Comparison of ENCODE assay signal across 1 cellular context in the genomic region with DNA sequence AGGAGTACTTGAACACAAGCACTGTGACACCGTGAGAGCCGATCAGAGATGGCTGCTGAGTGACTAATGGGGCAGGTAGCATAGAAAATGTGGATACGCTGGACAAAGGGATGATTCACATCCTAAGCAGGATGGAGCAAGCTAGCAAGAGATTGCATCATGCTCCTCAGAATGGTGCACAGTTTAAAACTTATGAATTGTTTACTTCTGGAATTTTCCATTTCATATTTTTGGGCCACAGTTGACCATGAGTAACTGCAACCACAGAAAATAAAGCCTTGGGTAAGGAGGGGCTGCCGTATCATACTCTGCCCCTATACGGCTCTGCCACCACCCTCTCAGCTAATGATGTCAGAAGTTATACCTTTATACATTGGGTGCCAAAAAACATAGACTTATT.
TF ChIP-seq lines count a peak whose summit lies in the region.

No MANE protein-coding gene starts in this region.

TF ChIP-seq in K562, 482 proteins besides CTCF, POLR2A, EP300 and RAD21 (continued from another document and continues in another):
- TF ChIP-seq, protein P1, sequence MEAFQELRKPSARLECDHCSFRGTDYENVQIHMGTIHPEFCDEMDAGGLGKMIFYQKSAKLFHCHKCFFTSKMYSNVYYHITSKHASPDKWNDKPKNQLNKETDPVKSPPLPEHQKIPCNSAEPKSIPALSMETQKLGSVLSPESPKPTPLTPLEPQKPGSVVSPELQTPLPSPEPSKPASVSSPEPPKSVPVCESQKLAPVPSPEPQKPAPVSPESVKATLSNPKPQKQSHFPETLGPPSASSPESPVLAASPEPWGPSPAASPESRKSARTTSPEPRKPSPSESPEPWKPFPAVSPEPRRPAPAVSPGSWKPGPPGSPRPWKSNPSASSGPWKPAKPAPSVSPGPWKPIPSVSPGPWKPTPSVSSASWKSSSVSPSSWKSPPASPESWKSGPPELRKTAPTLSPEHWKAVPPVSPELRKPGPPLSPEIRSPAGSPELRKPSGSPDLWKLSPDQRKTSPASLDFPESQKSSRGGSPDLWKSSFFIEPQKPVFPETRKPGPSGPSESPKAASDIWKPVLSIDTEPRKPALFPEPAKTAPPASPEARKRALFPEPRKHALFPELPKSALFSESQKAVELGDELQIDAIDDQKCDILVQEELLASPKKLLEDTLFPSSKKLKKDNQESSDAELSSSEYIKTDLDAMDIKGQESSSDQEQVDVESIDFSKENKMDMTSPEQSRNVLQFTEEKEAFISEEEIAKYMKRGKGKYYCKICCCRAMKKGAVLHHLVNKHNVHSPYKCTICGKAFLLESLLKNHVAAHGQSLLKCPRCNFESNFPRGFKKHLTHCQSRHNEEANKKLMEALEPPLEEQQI (IDR thresholded peaks at IDR 0.05) = 0 out of 2 replicates have a peak, but pooled peaks have one; percentile 32
- TF ChIP-seq BDP1 (IDR thresholded peaks at IDR 0.05; ENCODE audit: insufficient read depth, insufficient read length) (no peak), NFRKB (IDR thresholded peaks at IDR 0.05; ENCODE audit: low read depth) (0 out of 2 replicates have a peak, but pooled peaks have one; percentile 31), ZNF408 (CRISPR knock-in tag; IDR thresholded peaks at IDR 0.05; ENCODE audit: low read depth) (no peak), TEAD4 (IDR thresholded peaks at IDR 0.05; ENCODE audit: low read length) (no peak), TEAD4 (CRISPR knock-in tag; IDR thresholded peaks at IDR 0.05; ENCODE audit: borderline replicate concordance) (no peak), SPI1 (IDR thresholded peaks at IDR 0.05; ENCODE audit: borderline replicate concordance, low read depth, low read length) (no peak), ZNF511 (CRISPR knock-in tag; IDR thresholded peaks at IDR 0.05) (no peak), ZFP1 (CRISPR knock-in tag; IDR thresholded peaks at IDR 0.05) (no peak), NR4A1 (CRISPR knock-in tag; IDR thresholded peaks at IDR 0.05) (no peak), NR4A1 (tag; IDR thresholded peaks at IDR 0.05) (0 out of 2 replicates have a peak, but pooled peaks have one; percentile 36), ZNF217 (CRISPR knock-in tag; IDR thresholded peaks at IDR 0.05) (no peak), FOSL1 (tag; conservative IDR thresholded peaks at IDR 0.05) (peak; percentile 87), ZNF174 (CRISPR knock-in tag; IDR thresholded peaks at IDR 0.05) (no peak), FOXP1 (CRISPR knock-in tag; IDR thresholded peaks at IDR 0.05) (no peak), MAZ (CRISPR knock-in tag; conservative IDR thresholded peaks at IDR 0.05 in 1 of 2, IDR thresholded peaks at IDR 0.05 in 1 of 2) (no peak), SMAD4 (CRISPR knock-in tag; conservative IDR thresholded peaks at IDR 0.05) (peak; percentile 46; the same call in 1 of the 2 replicates), IRF1 (CRISPR knock-in tag; IDR thresholded peaks at IDR 0.05; ENCODE audit: borderline replicate concordance) (no peak), ZNF311 (CRISPR knock-in tag; IDR thresholded peaks at IDR 0.05) (0 out of 2 replicates have a peak, but pooled peaks have one; percentile 14), DIDO1 (tag; IDR thresholded peaks at IDR 0.05; ENCODE audit: low read depth) (no peak), ZNF79 (CRISPR knock-in tag; IDR thresholded peaks at IDR 0.05; ENCODE audit: low read depth) (no peak), MEIS2 (IDR thresholded peaks at IDR 0.05; ENCODE audit: partially characterized antibody) (peak; percentile 48), STAT5B (CRISPR knock-in tag; IDR thresholded peaks at IDR 0.05) (no peak), MTF1 (CRISPR knock-in tag; IDR thresholded peaks at IDR 0.05; ENCODE audit: borderline replicate concordance) (no peak), ZEB2 (IDR thresholded peaks at IDR 0.05) (peak; percentile 40; the same call in 1 of the 2 replicates), NR2C1 (IDR thresholded peaks at IDR 0.05) (no peak), NR2C1 (tag; IDR thresholded peaks at IDR 0.05) (peak; percentile 49; the same call in 1 of the 2 replicates), FUS (optimal IDR thresholded peaks at IDR 0.05; ENCODE audit: low read depth, low read length) (no peak), ZFP91 (CRISPR knock-in tag; IDR thresholded peaks at IDR 0.05) (no peak), BHLHE40 (IDR thresholded peaks at IDR 0.05; ENCODE audit: low read length) (no peak), CHD7 (IDR thresholded peaks at IDR 0.05; ENCODE audit: low read depth, low read length) (no peak), ZSCAN32 (CRISPR knock-in tag; IDR thresholded peaks at IDR 0.05) (peak; percentile 80), CEBPG (CRISPR knock-in tag; IDR thresholded peaks at IDR 0.05) (peak; percentile 97), CEBPG (tag; conservative IDR thresholded peaks at IDR 0.05 in 1 of 2, IDR thresholded peaks at IDR 0.05 in 1 of 2) (peak; percentile 84 to 99), ZNF23 (CRISPR knock-in tag; IDR thresholded peaks at IDR 0.05) (no peak), CBX3 (IDR thresholded peaks at IDR 0.05; ENCODE audit: borderline replicate concordance in 1 of 2, low read length in 2 of 2) (0 out of 3 replicates have a peak, but pooled peaks of 1 of the 2 experiments have one; percentile 36), CREM (IDR thresholded peaks at IDR 0.05; ENCODE audit: low read depth) (no peak)
- TF ChIP-seq, protein P2, sequence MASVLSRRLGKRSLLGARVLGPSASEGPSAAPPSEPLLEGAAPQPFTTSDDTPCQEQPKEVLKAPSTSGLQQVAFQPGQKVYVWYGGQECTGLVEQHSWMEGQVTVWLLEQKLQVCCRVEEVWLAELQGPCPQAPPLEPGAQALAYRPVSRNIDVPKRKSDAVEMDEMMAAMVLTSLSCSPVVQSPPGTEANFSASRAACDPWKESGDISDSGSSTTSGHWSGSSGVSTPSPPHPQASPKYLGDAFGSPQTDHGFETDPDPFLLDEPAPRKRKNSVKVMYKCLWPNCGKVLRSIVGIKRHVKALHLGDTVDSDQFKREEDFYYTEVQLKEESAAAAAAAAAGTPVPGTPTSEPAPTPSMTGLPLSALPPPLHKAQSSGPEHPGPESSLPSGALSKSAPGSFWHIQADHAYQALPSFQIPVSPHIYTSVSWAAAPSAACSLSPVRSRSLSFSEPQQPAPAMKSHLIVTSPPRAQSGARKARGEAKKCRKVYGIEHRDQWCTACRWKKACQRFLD (CRISPR knock-in tag; IDR thresholded peaks at IDR 0.05) = no peak
- TF ChIP-seq, protein P3, sequence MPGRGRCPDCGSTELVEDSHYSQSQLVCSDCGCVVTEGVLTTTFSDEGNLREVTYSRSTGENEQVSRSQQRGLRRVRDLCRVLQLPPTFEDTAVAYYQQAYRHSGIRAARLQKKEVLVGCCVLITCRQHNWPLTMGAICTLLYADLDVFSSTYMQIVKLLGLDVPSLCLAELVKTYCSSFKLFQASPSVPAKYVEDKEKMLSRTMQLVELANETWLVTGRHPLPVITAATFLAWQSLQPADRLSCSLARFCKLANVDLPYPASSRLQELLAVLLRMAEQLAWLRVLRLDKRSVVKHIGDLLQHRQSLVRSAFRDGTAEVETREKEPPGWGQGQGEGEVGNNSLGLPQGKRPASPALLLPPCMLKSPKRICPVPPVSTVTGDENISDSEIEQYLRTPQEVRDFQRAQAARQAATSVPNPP (IDR thresholded peaks at IDR 0.05; ENCODE audit: borderline replicate concordance, insufficient read depth, insufficient read length) = no peak
- TF ChIP-seq, protein P4, sequence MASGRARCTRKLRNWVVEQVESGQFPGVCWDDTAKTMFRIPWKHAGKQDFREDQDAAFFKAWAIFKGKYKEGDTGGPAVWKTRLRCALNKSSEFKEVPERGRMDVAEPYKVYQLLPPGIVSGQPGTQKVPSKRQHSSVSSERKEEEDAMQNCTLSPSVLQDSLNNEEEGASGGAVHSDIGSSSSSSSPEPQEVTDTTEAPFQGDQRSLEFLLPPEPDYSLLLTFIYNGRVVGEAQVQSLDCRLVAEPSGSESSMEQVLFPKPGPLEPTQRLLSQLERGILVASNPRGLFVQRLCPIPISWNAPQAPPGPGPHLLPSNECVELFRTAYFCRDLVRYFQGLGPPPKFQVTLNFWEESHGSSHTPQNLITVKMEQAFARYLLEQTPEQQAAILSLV (tag; IDR thresholded peaks at IDR 0.05) = peak; percentile 91
- TF ChIP-seq, protein P5, sequence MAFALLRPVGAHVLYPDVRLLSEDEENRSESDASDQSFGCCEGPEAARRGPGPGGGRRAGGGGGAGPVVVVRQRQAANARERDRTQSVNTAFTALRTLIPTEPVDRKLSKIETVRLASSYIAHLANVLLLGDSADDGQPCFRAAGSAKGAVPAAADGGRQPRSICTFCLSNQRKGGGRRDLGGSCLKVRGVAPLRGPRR (CRISPR knock-in tag; IDR thresholded peaks at IDR 0.05) = no peak
